ENCODE assay signal across 25 cellular contexts in the genomic region with DNA sequence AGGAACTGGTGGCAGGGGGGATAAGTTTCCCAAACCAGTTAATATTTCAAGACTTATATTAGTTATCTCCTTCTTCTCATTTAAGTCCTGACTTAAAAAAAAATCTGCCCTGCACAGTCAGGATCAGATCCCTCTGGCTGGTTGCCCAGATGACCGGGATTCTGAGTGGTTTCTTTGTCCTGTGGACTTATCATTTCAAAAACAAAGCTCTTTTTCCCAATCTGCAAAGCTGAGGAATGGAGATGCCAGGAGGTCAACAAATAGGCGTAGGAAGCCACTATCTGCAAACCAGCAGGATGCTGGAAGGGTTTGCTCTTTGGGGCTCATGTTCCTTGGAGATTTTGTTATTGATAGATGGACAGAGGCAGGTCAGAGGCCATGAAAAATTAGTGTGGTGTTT. TPM values are rescaled to one million over a fixed set of nuclear protein-coding genes. Genes with fewer than 3 reads are reported as not detected.
DNase-seq lines count a peak whose midpoint lies in the region; TF ChIP-seq lines count a peak whose summit lies in the region.
"Had no signal": no experiment of that assay in that cellular context is flagged by ENCODE, and none has a peak within 500 bp of the region (broad histone marks: within the 10 kb centered on the region; RNA-seq: fewer than 3 reads in every experiment).

No MANE protein-coding gene starts in this region.

- DNase-seq in M059J (ENCODE audit: low read depth) = peak; percentile 23
- DNase-seq in adrenal gland = peak in 5 of 7 donors; percentile 40 to 65 (median 53)
- DNase-seq in fibroblast of the aortic adventitia (ENCODE audit: low read depth) = peak; percentile 73
- peak; percentile 5 for DNase-seq in non-pigmented ciliary epithelial cell (ENCODE audit: low read depth)
- no peak for DNase-seq in OCI-LY7 (ENCODE audit: low spot score)
- DNase-seq in activated T-cell treated with anti-CD3 and anti-CD28 coated beads for 4 hours = no peak
- no peak for DNase-seq in OCI-M1 (lab: John Stamatoyannopoulos, UW)
- no peak for DNase-seq in G401 (ENCODE audit: low spot score)
- DNase-seq: activated CD4-positive, alpha-beta T cell treated with anti-CD3 and anti-CD28 coated beads, Interleukin-2, amount 50 U/mL, for 48 hours; activated CD8-positive, alpha-beta memory T cell treated with anti-CD3 and anti-CD28 coated beads, Interleukin-2, amount 50 U/mL, for 48 hours; activated effector memory CD4-positive, alpha-beta T cell treated with Interleukin-2 at 50 U/mL for 16 hours; CD4-positive, CD25-positive, alpha-beta regulatory T cell; DMS53; gastrocnemius medialis; HFFc6; islet precursor cell; Kasumi-1; NCI-H1105; NCI-H2029; NCI-H446 treated with DMSO at 0.1 percent for 48 hours; NK-92 treated with Interleukin-12 subunit alpha and Interleukin-12 subunit beta, amount 100 ng/mL, for 24 hours; T1000 had no signal

- CTCF ChIA-PET in OCI-LY7 (lab: Charles Lee; ENCODE audit: unreplicated experiment) = no interaction called here

- TF ChIP-seq POLR2A in adrenal gland (IDR thresholded peaks at IDR 0.05) = no peak

- H3K27me3 ChIP-seq in adrenal gland = no peaks in the 10 kb centered on the region
- H3K27me3 ChIP-seq: gastrocnemius medialis, neutrophil had no signal

- H3K36me3 ChIP-seq in adrenal gland (replicated peaks in 1 of 2) (no peaks in the 10 kb centered on the region), OCI-LY7 (ENCODE audit: insufficient read depth, low read length) (peaks cover 7% of the 10 kb centered on the region)
- H3K36me3 ChIP-seq: gastrocnemius medialis had no signal

- H2AFZ ChIP-seq in OCI-LY7 (ENCODE audit: low read length) = no peak overlapping the region

- no peaks in the 10 kb centered on the region for H3K79me2 ChIP-seq in OCI-LY7 (ENCODE audit: insufficient read depth, low read depth, low read length)

- WGBS in adrenal gland, 4 donors = 34 to 44% (median 38%) methylated on average over 2 of the region's 2 CpGs

- no peak overlapping the region for H3K4me3 ChIP-seq in adrenal gland
- H3K4me3 ChIP-seq in fibroblast of the aortic adventitia (ENCODE audit: low read depth, low read length) = no peak overlapping the region
- H3K4me3 ChIP-seq in OCI-LY7 (ENCODE audit: low read depth, low read length, poor library complexity, severe bottlenecking) = no peak overlapping the region
- H3K4me3 ChIP-seq: gastrocnemius medialis, lung had no signal

- H3K4me1 ChIP-seq in adrenal gland (replicated peaks in 1 of 2) (peaks cover 0 to 7% of the 10 kb centered on the region in 2 donors), OCI-LY7 (ENCODE audit: insufficient read depth, low read length, poor library complexity, severe bottlenecking) (peaks cover 19% of the 10 kb centered on the region)
- H3K4me1 ChIP-seq: gastrocnemius medialis had no signal

- BruUV-seq in OCI-LY7 (replicated peaks; lab: Mats Ljungman, UMichigan) = no TSS peak

- H3K4me2 ChIP-seq in OCI-LY7 (ENCODE audit: low read length) = no peak overlapping the region

- no peak for TF ChIP-seq CTCF in adrenal gland (IDR thresholded peaks at IDR 0.05)
- no peak for TF ChIP-seq CTCF in fibroblast of the aortic adventitia (IDR thresholded peaks at IDR 0.05; ENCODE audit: insufficient read depth, low read length)
- TF ChIP-seq CTCF in OCI-LY7 (conservative IDR thresholded peaks at IDR 0.05; ENCODE audit: low read length) = no peak

- POLR2A ChIA-PET in OCI-LY7 (lab: Charles Lee) = interaction anchor here (0.5 kb wide), 1 partner anchor 25 kb away, joined by 3 read pairs; no protein-coding TSS in a partner anchor

- intact Hi-C loops in adrenal gland (cut with DNase I) = loop anchor here in 1 of 2 donors (5.0 kb wide), 1 partner anchor 232 kb away; no protein-coding TSS in a partner anchor
- intact Hi-C loops in OCI-LY7 (cut with micrococcal nuclease; ENCODE audit: unreplicated experiment) = loop anchor here (10.0 kb wide), 4 partner anchors 276 to 1694 kb away; a partner anchor contains a TSS

- no peaks in the 10 kb centered on the region for H4K20me1 ChIP-seq in OCI-LY7 (ENCODE audit: insufficient read depth, low read length)

- H3K27ac ChIP-seq in adrenal gland = no peak overlapping the region
- no peak overlapping the region for H3K27ac ChIP-seq in OCI-LY7 (ENCODE audit: low read depth, low read length, poor library complexity, severe bottlenecking)
- H3K27ac ChIP-seq: gastrocnemius medialis, neutrophil had no signal

- in situ Hi-C loops in G401 (cut with HindIII; ENCODE audit: low sequenced_read_pairs) = no loop called here

- no peaks in the 10 kb centered on the region for H3K9me3 ChIP-seq in adrenal gland (replicated peaks in 1 of 3)
- H3K9me3 ChIP-seq in OCI-LY7 (ENCODE audit: low read length) = peaks cover 16% of the 10 kb centered on the region; the same call in 1 of the 2 replicates
- H3K9me3 ChIP-seq: gastrocnemius medialis, neutrophil had no signal

- no peaks in the 10 kb centered on the region for H3K9me2 ChIP-seq in OCI-LY7 (ENCODE audit: insufficient read depth, low read length)

RNA-seq across cellular contexts. Expression of a gene that starts 5.8 kb away (rescaled TPM):
- not detected in 2 replicates for total RNA-seq in M059J (2014; rRNA removed; shearing (Covaris generic))
- total RNA-seq in adrenal gland (under 1 TPM in 1 of 8 donors, not detected in 7; 0.07 TPM), fibroblast of the aortic adventitia (ENCODE audit: low replicate concordance) (not detected in 2 replicates), OCI-LY7 (2022) (2.2 and 3.6 TPM in 2 replicates)
- not detected for polyA plus RNA-seq in adrenal gland
- 2.3 and 2.7 TPM in 2 replicates for total RNA-seq in OCI-LY7 (2014; rRNA removed; shearing (Covaris generic))
- total RNA-seq in G401 (2014; rRNA removed; shearing (Covaris generic)) = not detected in 2 replicates
- total RNA-seq: HFFc6, WTC11 had no signal
- polyA plus RNA-seq: CD4-positive, CD25-positive, alpha-beta regulatory T cell had no signal

RNA-seq across cellular contexts. Expression of a gene that starts 29.2 kb away (rescaled TPM):
- total RNA-seq in M059J (2014; rRNA removed; shearing (Covaris generic)) = 6.1 and 6.2 TPM in 2 replicates
- total RNA-seq in adrenal gland = 10 to 100 TPM in 6 of 8 donors, 1 to 10 TPM in 2; 4.3 to 20.5 (median 18.3) TPM
- polyA plus RNA-seq in adrenal gland = 10 to 100 TPM; 26.1 to 31.6 (median 31.0) TPM
- total RNA-seq in fibroblast of the aortic adventitia (ENCODE audit: low replicate concordance) = 11.5 and 40.5 TPM in 2 replicates
- total RNA-seq in OCI-LY7 (2014; rRNA removed; shearing (Covaris generic)) = 11.2 and 34.9 TPM in 2 replicates
- total RNA-seq in OCI-LY7 (2022) = 22.7 and 24.2 TPM in 2 replicates
- 9.3 and 18.9 TPM in 2 replicates for total RNA-seq in G401 (2014; rRNA removed; shearing (Covaris generic))

Comparison
In these comparisons a context has a peak if more than half of its experiments do, and no peak if none do; other contexts are left out.
1. DNase-seq: peak in M059J (single experiment), adrenal gland (5 of 7), fibroblast of the aortic adventitia (single experiment) and non-pigmented ciliary epithelial cell (single experiment); none in OCI-LY7 (single experiment), activated T-cell treated with anti-CD3 and anti-CD28 coated beads for 4 hours (single experiment), OCI-M1 (single experiment) and G401 (single experiment).